In the genomic region with DNA sequence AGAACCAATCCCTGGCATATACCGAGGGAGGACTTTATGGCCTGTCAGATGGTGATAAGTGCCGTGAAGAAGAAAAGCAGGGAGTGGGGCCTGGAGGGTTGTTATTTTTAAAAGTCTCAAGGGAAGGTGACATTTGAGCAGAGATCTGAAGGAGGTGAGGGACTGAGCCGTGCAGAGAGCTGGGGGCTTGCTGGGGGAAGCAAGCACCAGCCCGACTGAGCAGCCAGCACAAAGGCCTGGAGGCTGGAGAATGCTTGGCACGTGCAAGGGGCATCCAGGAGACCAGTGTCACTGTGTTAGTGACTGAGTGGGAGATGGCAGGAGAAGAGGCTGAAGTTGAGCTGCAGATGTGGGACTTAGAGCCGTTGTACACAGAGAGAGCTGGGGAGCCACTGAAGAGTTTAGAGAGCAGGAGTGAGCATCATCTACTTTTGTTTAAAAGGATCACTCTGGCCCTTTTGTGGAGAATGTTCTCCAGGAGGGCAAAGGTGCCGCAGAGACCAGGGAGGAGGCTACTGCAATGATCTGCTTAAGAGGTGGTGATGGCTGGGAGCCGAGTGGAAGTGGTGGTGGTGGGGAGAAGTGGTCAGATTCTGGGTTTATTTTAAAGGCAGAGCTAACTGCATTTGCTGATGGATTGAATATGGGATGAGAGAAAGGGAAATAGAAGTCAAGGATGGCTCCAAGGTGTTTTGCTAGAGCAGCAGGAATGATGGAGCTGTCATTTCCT, we compare ENCODE assay signal across 23 cellular contexts. TPM values are rescaled to one million over a fixed set of nuclear protein-coding genes. Genes with fewer than 3 reads are reported as not detected.
"Had no signal": no experiment of that assay in that cellular context is flagged by ENCODE, and none has a peak within 500 bp of the region (broad histone marks: within the 10 kb centered on the region; RNA-seq: fewer than 3 reads in every experiment).

No MANE protein-coding gene starts in this region.

- H3K9me3 ChIP-seq: adrenal gland, ascending aorta, colonic mucosa, thoracic aorta, upper lobe of left lung had no signal

- H3K27me3 ChIP-seq: adrenal gland, ascending aorta, brain microvascular endothelial cell, colonic mucosa, upper lobe of left lung had no signal

- H3K36me3 Mint-ChIP-seq: activated naive CD8-positive, alpha-beta T cell; naive thymus-derived CD8-positive, alpha-beta T cell had no signal

- H3K27ac ChIP-seq: adrenal gland, ascending aorta, brain microvascular endothelial cell, colonic mucosa, epithelial cell of prostate, SK-N-MC, thoracic aorta, upper lobe of left lung had no signal

- H3K4me3 ChIP-seq: adrenal gland, ascending aorta, colonic mucosa, SK-N-MC, thoracic aorta, upper lobe of left lung had no signal

- H3K27ac Mint-ChIP-seq: activated naive CD8-positive, alpha-beta T cell; activated T-cell treated with anti-CD3 and anti-CD28 coated beads, Interleukin-2, amount 50 U/mL, for 24 hours; activated T-helper 2 cell treated with anti-CD3 and anti-CD28 coated beads, Interferon-gamma antibody, Interleukin-2, Interleukin-4, amounts not matched to agents 10 μg/mL and 5 μg/mL and 100 μg/mL, durations not matched to agents 14 hours and 24 hours and 36 hours; naive thymus-derived CD8-positive, alpha-beta T cell had no signal

- H3K9me3 Mint-ChIP-seq: activated T-cell treated with anti-CD3 and anti-CD28 coated beads, Interleukin-2, amount 50 U/mL, for 24 hours; activated T-helper 2 cell treated with anti-CD3 and anti-CD28 coated beads, Interferon-gamma antibody, Interleukin-2, Interleukin-4, amounts not matched to agents 10 μg/mL and 5 μg/mL and 100 μg/mL, durations not matched to agents 14 hours and 24 hours and 36 hours; central memory CD8-positive, alpha-beta T cell had no signal

- FAIRE-seq: kidney, TTC549 had no signal

- H3K36me3 ChIP-seq: adrenal gland, brain microvascular endothelial cell, colonic mucosa, upper lobe of left lung had no signal

- H3K4me1 Mint-ChIP-seq: central memory CD8-positive, alpha-beta T cell; naive thymus-derived CD8-positive, alpha-beta T cell had no signal

- H3K4me1 ChIP-seq: adrenal gland had no signal

- DNase-seq: activated CD4-positive, alpha-beta T cell treated with anti-CD3 and anti-CD28 coated beads, Interleukin-2, amount 50 U/mL, for 4 hours; activated CD8-positive, alpha-beta memory T cell treated with anti-CD3 and anti-CD28 coated beads for 24 hours; activated CD8-positive, alpha-beta memory T cell treated with anti-CD3 and anti-CD28 coated beads, Interleukin-2, amount 50 U/mL, for 4 hours; activated naive CD4-positive, alpha-beta T cell; activated T-cell treated with anti-CD3 and anti-CD28 coated beads, Interleukin-2, amount 50 U/mL, for 24 hours; adrenal gland; brain microvascular endothelial cell; colonic mucosa; kidney; nucleus accumbens; retina; stimulated activated CD4-positive, alpha-beta T cell treated with anti-CD3 and anti-CD28 coated beads, Interleukin-4, amount 100 ng/mL, for 24 hours; stimulated activated naive CD4-positive, alpha-beta T cell treated with Interleukin-2 at 50 U/mL for 16 hours; upper lobe of left lung had no signal

- H3K4me3 Mint-ChIP-seq: activated naive CD8-positive, alpha-beta T cell; activated T-cell treated with anti-CD3 and anti-CD28 coated beads, Interleukin-2, amount 50 U/mL, for 24 hours; central memory CD8-positive, alpha-beta T cell; naive thymus-derived CD8-positive, alpha-beta T cell had no signal

RNA-seq across cellular contexts. Expression of a gene that starts 31.2 kb away (rescaled TPM):
- total RNA-seq: naive thymus-derived CD8-positive, alpha-beta T cell had no signal
